Comparison of ENCODE assay signal across 26 cellular contexts in genomic region chr18:70113511-70113910, GRCh38.
"Had no signal": no experiment of that assay in that cellular context is flagged by ENCODE, and none has a peak within 500 bp of the region (broad histone marks: within the 10 kb centered on the region; RNA-seq: fewer than 3 reads in every experiment).

No MANE protein-coding gene starts in this region.

- ATAC-seq: stimulated activated effector memory CD8-positive, alpha-beta T cell treated with anti-CD3 and anti-CD28 coated beads, Interleukin-12 subunit alpha, Interleukin-12 subunit beta, amount 100 ng/mL, for 72 hours; stimulated activated memory B cell treated with anti-CD40 and anti-IgM and Interleukin-4, amounts not matched to agents 10 μg/mL and 1 μg/mL and 100 μg/mL, for 72 hours; stimulated activated naive B cell treated with anti-CD40 and anti-IgM and Interleukin-4, amounts not matched to agents 10 μg/mL and 1 μg/mL and 100 μg/mL, for 72 hours; stimulated activated naive CD8-positive, alpha-beta T cell treated with anti-CD3 and anti-CD28 coated beads, Interleukin-15, amount 100 ng/mL, for 72 hours; stimulated activated naive CD8-positive, alpha-beta T cell treated with anti-CD3 and anti-CD28 coated beads, Interleukin-15, Interleukin-2, amounts not matched to agents 100 U/mL and 50 U/mL, for 24 hours; upper lobe of right lung had no signal

- H3K4me1 ChIP-seq: stomach, suprapubic skin, testis, thyroid gland, tibial artery, tibial nerve, transverse colon, upper lobe of left lung, upper lobe of right lung, uterus, vagina had no signal

- H3K36me3 ChIP-seq: uterus had no signal

- H3K9me3 ChIP-seq: stomach, suprapubic skin, testis, thoracic aorta, thyroid gland, tibial artery, transverse colon, upper lobe of left lung, upper lobe of right lung, uterus, vagina had no signal

- H3K4me3 ChIP-seq: stomach, suprapubic skin, testis, thoracic aorta, thyroid gland, tibial artery, tibial nerve, transverse colon, upper lobe of left lung, upper lobe of right lung, uterus, vagina had no signal

- H3K27me3 ChIP-seq: stomach, suprapubic skin, testis, thyroid gland, tibial artery, tibial nerve, transverse colon, upper lobe of left lung, upper lobe of right lung, uterus, vagina had no signal

- H3K27ac ChIP-seq: stomach, suprapubic skin, testis, thoracic aorta, thyroid gland, tibial artery, tibial nerve, transverse colon, upper lobe of left lung, upper lobe of right lung, uterus, vagina had no signal

- DNase-seq: stimulated activated CD4-positive, alpha-beta T cell treated with anti-CD3 and anti-CD28 coated beads, Interleukin-2, amount 100 ng/mL, for 48 hours; stimulated activated CD4-positive, alpha-beta T cell treated with anti-CD3 and anti-CD28 coated beads, Interleukin-4, amount 100 ng/mL, for 1 hour; stimulated activated CD4-positive, alpha-beta T cell treated with anti-CD3 and anti-CD28 coated beads, Interleukin-4, amount 100 ng/mL, for 24 hours; stimulated activated CD4-positive, alpha-beta T cell treated with anti-CD3 and anti-CD28 coated beads, Interleukin-4, amount 100 ng/mL, for 4 hours; stimulated activated CD8-positive, alpha-beta memory T cell treated with anti-CD3 and anti-CD28 coated beads, Interleukin-4, amount 100 ng/mL, for 48 hours; stimulated activated naive B cell treated with anti-CD40 and anti-IgM and Interleukin-4, amounts not matched to agents 10 μg/mL and 1 μg/mL and 100 μg/mL, for 72 hours; stimulated activated naive CD4-positive, alpha-beta T cell; stimulated activated naive CD4-positive, alpha-beta T cell treated with Interleukin-2 at 50 U/mL for 16 hours; stimulated activated naive CD8-positive, alpha-beta T cell treated with anti-CD3 and anti-CD28 coated beads, Interleukin-15, amount 100 ng/mL, for 72 hours; stimulated activated naive CD8-positive, alpha-beta T cell treated with anti-CD3 and anti-CD28 coated beads, Interleukin-15, Interleukin-2, amounts not matched to agents 100 U/mL and 50 U/mL, for 24 hours; stomach; substantia nigra; testis; thyroid gland; tibial artery; transverse colon; trophoblast cell; upper lobe of left lung; upper lobe of right lung; uterus had no signal
